ENCODE assay signal across 21 cellular contexts in genomic region chr10:48249763-48250351, GRCh38. TPM values are rescaled to one million over a fixed set of nuclear protein-coding genes. Genes with fewer than 3 reads are reported as not detected.
DNase-seq lines count a peak whose midpoint lies in the region; ATAC-seq, FAIRE-seq and TF ChIP-seq lines count a peak whose summit lies in the region.
"Had no signal": no experiment of that assay in that cellular context is flagged by ENCODE, and none has a peak within 500 bp of the region (broad histone marks: within the 10 kb centered on the region; RNA-seq: fewer than 3 reads in every experiment).

No MANE protein-coding gene starts in this region.

- 0 out of 4 replicates have a peak, but pooled peaks of 1 of the 2 experiments have one; percentile 4 for TF ChIP-seq RAD21 in K562 (CRISPR knock-in tag; conservative IDR thresholded peaks at IDR 0.05 in 1 of 2, IDR thresholded peaks at IDR 0.05 in 1 of 2)

- 4% methylated on average over 8 of the region's 8 CpGs for whole genome bisulfite sequencing in K562 (ENCODE audit: insufficient coverage, low coverage, missing lambda C conversion rate)

- no peaks in the 10 kb centered on the region for H3K4me1 ChIP-seq in DND-41 (ENCODE audit: insufficient read depth, low read length)
- 0 out of 5 replicates have a peak, but pooled peaks cover 0 to 3% of the 10 kb centered on the region in 2 experiments for H3K4me1 ChIP-seq in K562 (replicated peaks in 1 of 2; ENCODE audit: control insufficient read depth in 2 of 2, insufficient read depth in 2 of 2, low read length in 2 of 2)

- H3K27ac ChIP-seq in C4-2B (peak overlapping the region; percentile 82; the same call in 1 of the 2 replicates), DND-41 (ENCODE audit: low read length) (no peak overlapping the region), K562 (ENCODE audit: extremely low read depth, low read depth, low read length) (no peak overlapping the region)

- no peaks in the 10 kb centered on the region for H3K36me3 Mint-ChIP-seq in osteocyte (ENCODE audit: unreplicated experiment)
- no peaks in the 10 kb centered on the region for H3K36me3 Mint-ChIP-seq in activated CD4-positive, alpha-beta memory T cell treated with anti-CD3 and anti-CD28 coated beads for 36 hours
- H3K36me3 Mint-ChIP-seq: CD14-positive monocyte had no signal

- H3K27me3 Mint-ChIP-seq in osteocyte (ENCODE audit: unreplicated experiment): no peaks in the 10 kb centered on the region
- H3K27me3 Mint-ChIP-seq in activated CD4-positive, alpha-beta memory T cell treated with anti-CD3 and anti-CD28 coated beads for 36 hours: no peaks in the 10 kb centered on the region

- peak; percentile 32; the same call in 1 of the 3 replicates for ATAC-seq in DND-41 (ENCODE audit: insufficient read depth, low read depth)
- peak; percentile 79 for ATAC-seq in K562
- ATAC-seq in HG02870 (IDR thresholded peaks at IDR 0.05; ENCODE audit: unreplicated experiment): no peak
- ATAC-seq: GM23338, PC-3, SK-N-SH treated with all-trans-retinoic acid at 6 μM for 48 hours had no signal

- no peak overlapping the region for H2AFZ ChIP-seq in DND-41 (ENCODE audit: low read depth, low read length)
- H2AFZ ChIP-seq in K562 (ENCODE audit: low read depth, low read length): no peak overlapping the region
- H2AFZ ChIP-seq: GM23338 had no signal

- H3K27me3 ChIP-seq in DND-41 (ENCODE audit: insufficient read depth, low read length, poor library complexity) (no peaks in the 10 kb centered on the region), K562 (ENCODE audit: control insufficient read depth in 2 of 2, insufficient read depth in 2 of 2, low read length in 2 of 2) (peaks cover 13 to 61% of the 10 kb centered on the region in 2 experiments)

- no peaks in the 10 kb centered on the region for H3K79me2 ChIP-seq in DND-41 (ENCODE audit: insufficient read depth, low read length)
- H3K79me2 ChIP-seq in K562 (ENCODE audit: control insufficient read depth, insufficient read depth, low read length): no peaks in the 10 kb centered on the region

- H3K4me1 Mint-ChIP-seq in osteocyte (ENCODE audit: unreplicated experiment): peaks cover 9% of the 10 kb centered on the region
- no peaks in the 10 kb centered on the region for H3K4me1 Mint-ChIP-seq in activated CD4-positive, alpha-beta memory T cell treated with anti-CD3 and anti-CD28 coated beads for 36 hours (ENCODE audit: low read depth)

- CTCF ChIA-PET in K562 (lab: Yijun Ruan, JAX; ENCODE audit: low intra/inter-chr PET ratio): no interaction called here
- CTCF ChIA-PET in activated CD4-positive, alpha-beta memory T cell treated with anti-CD3 and anti-CD28 coated beads for 36 hours (lab: Charles Lee): no interaction called here

- in situ Hi-C loops in K562 (cut with MboI): no loop called here

- POLR2A ChIA-PET in K562 (lab: Yijun Ruan, JAX): no interaction called here
- POLR2A ChIA-PET in activated CD4-positive, alpha-beta memory T cell treated with anti-CD3 and anti-CD28 coated beads for 36 hours (lab: Charles Lee): no interaction called here

- no peak for FAIRE-seq in K562 (lab: Jason Lieb, UNC)
- FAIRE-seq: G401.6 had no signal

- no peak overlapping the region for H3K4me3 Mint-ChIP-seq in osteocyte (ENCODE audit: unreplicated experiment)
- no peak overlapping the region for H3K4me3 Mint-ChIP-seq in activated CD4-positive, alpha-beta memory T cell treated with anti-CD3 and anti-CD28 coated beads for 36 hours
- H3K4me3 Mint-ChIP-seq: CD14-positive monocyte, GM23338 had no signal

- no peak overlapping the region for H3K4me2 ChIP-seq in DND-41 (ENCODE audit: insufficient read depth, low read length)
- H3K4me2 ChIP-seq in K562 (ENCODE audit: insufficient read depth, low read length): no peak overlapping the region
- H3K4me2 ChIP-seq: GM23338 had no signal

- no peaks in the 10 kb centered on the region for H3K9me3 ChIP-seq in DND-41 (ENCODE audit: insufficient read depth, low read length, severe bottlenecking)
- no peaks in the 10 kb centered on the region for H3K9me3 ChIP-seq in K562 (replicated peaks; ENCODE audit: control insufficient read depth, insufficient read depth, low read depth, low read length)

- H3K9me3 Mint-ChIP-seq in osteocyte (ENCODE audit: unreplicated experiment): no peaks in the 10 kb centered on the region
- H3K9me3 Mint-ChIP-seq in activated CD4-positive, alpha-beta memory T cell treated with anti-CD3 and anti-CD28 coated beads for 36 hours: no peaks in the 10 kb centered on the region
- H3K9me3 Mint-ChIP-seq: CD14-positive monocyte had no signal

- H4K20me1 ChIP-seq in DND-41 (ENCODE audit: insufficient read depth, low read length) (no peaks in the 10 kb centered on the region), K562 (replicated peaks; ENCODE audit: control insufficient read depth, insufficient read depth, low read length) (no peaks in the 10 kb centered on the region)

- H3K27ac Mint-ChIP-seq in osteocyte (ENCODE audit: unreplicated experiment): no peak overlapping the region
- H3K27ac Mint-ChIP-seq in activated CD4-positive, alpha-beta memory T cell treated with anti-CD3 and anti-CD28 coated beads for 36 hours: no peak overlapping the region
- H3K27ac Mint-ChIP-seq: CD14-positive monocyte, GM23338 had no signal

- H3K9me1 ChIP-seq in K562 (ENCODE audit: control insufficient read depth, insufficient read depth, low read length): no peaks in the 10 kb centered on the region

- TF ChIP-seq CTCF in C4-2B (conservative IDR thresholded peaks at IDR 0.05) (no peak), DND-41 (IDR thresholded peaks at IDR 0.05; ENCODE audit: borderline replicate concordance, extremely low read depth, low read length, poor library complexity, severe bottlenecking) (no peak), K562 (IDR thresholded peaks at IDR 0.05 in 2 of 3, conservative IDR thresholded peaks at IDR 0.05 in 1 of 3; ENCODE audit: insufficient read depth in 2 of 3, low read depth in 1 of 3, low read length in 3 of 3) (no peak), osteocyte (IDR thresholded peaks at IDR 0.05) (no peak)

- no peak overlapping the region for H3K9ac ChIP-seq in DND-41 (ENCODE audit: low read depth, low read length)
- no peak overlapping the region for H3K9ac ChIP-seq in K562 (ENCODE audit: insufficient read depth in 1 of 2, low read depth in 2 of 2, low read length in 2 of 2)

- no peaks in the 10 kb centered on the region for H3K36me3 ChIP-seq in DND-41 (ENCODE audit: insufficient read depth, low read length)
- H3K36me3 ChIP-seq in K562 (ENCODE audit: control insufficient read depth, insufficient read depth, low read length): no peaks in the 10 kb centered on the region

- BruUV-seq in K562 (replicated peaks; lab: Mats Ljungman, UMichigan): no TSS peak

- DNase-seq in DND-41 (peak; percentile 3), K562 (ENCODE audit: extremely low read depth in 1 of 4, low spot score in 3 of 4) (peak in 1 of 4 experiments; percentile 20), osteocyte (ENCODE audit: extremely low spot score, unreplicated experiment) (peak; percentile 75), NCI-H2107 treated with DMSO at 0.1 percent for 48 hours (lab: John Stamatoyannopoulos, UW; ENCODE audit: unreplicated experiment) (no peak)
- DNase-seq in activated CD4-positive, alpha-beta memory T cell treated with anti-CD3 and anti-CD28 coated beads for 36 hours: no peak
- DNase-seq: AML-193, DMS79 treated with DMSO at 0.1 percent for 48 hours, NCI-H1048, NCI-H1436, NCI-H1930, NCI-H526, PC-3, RPMI8226, SIG-M5 had no signal

- no peak for TF ChIP-seq EP300 in K562 (IDR thresholded peaks at IDR 0.05; ENCODE audit: low read length)

- intact Hi-C loops in K562 (cut with micrococcal nuclease): no loop called here
- intact Hi-C loops in activated CD4-positive, alpha-beta memory T cell treated with anti-CD3 and anti-CD28 coated beads for 36 hours (cut with micrococcal nuclease): no loop called here

- H3K4me3 ChIP-seq in DND-41 (ENCODE audit: low read depth in 1 of 2, low read length in 2 of 2) (no peak overlapping the region), K562 (no peak overlapping the region)
- H3K4me3 ChIP-seq: GM23338 had no signal

- no peak for TF ChIP-seq POLR2A in K562 (conservative IDR thresholded peaks at IDR 0.05)

RNA-seq across cellular contexts. Expression of gene FRMPD2, which starts 24.6 kb away (rescaled TPM):
- 5.3 and 8.2 TPM in 2 replicates for total RNA-seq in K562 (2011; cell fraction: chromatin; rRNA removed; ENCODE audit: low replicate concordance)
- 2.5 and 2.8 TPM in 2 replicates for total RNA-seq in K562 (2011; cell fraction: nucleolus; rRNA removed)
- 1.8 and 5.3 TPM in 2 replicates for total RNA-seq in K562 (2011; cell fraction: nucleoplasm; rRNA removed)
- 0.24 and 0.27 TPM in 2 replicates for total RNA-seq in K562 (2014; rRNA removed)
- total RNA-seq in K562 (2014; rRNA removed; fragmentation: Illumina TruSeq; extraction: Trizol): 0.51 and 0.73 TPM in 2 replicates
- total RNA-seq in K562 (2015; rRNA removed; fragmentation: Illumina TruSeq; extraction: Trizol): 0.23 and 0.33 TPM in 2 replicates
- 0.38 and 0.44 TPM in 2 replicates for total RNA-seq in K562 (2021)
- polyA plus RNA-seq in K562 (2011; rRNA removed): 0.95 and 1.8 TPM in 2 replicates
- 0.16 and 0.50 TPM in 2 replicates for polyA plus RNA-seq in K562 (2011; cell fraction: cytosol; rRNA removed)
- polyA plus RNA-seq in K562 (2011; cell fraction: nucleus; rRNA removed): 3.3 and 3.8 TPM in 2 replicates
- polyA plus RNA-seq in K562 (2012): 0.55 and 1.3 TPM in 2 replicates
- 0.48 and 0.54 TPM in 2 replicates for polyA plus RNA-seq in K562 (2014; fragmentation: Illumina TruSeq; extraction: Trizol)
- under 1 TPM; 0.14 to 0.15 TPM for polyA plus RNA-seq in K562 (2014; fragmentation: Nextera tagmentation; extraction: Ambion mirVana)
- 0.12 and 0.19 TPM in 2 replicates for polyA plus RNA-seq in K562 (2014; rRNA removed)
- polyA minus RNA-seq in K562 (2011; rRNA and poly(A)+ RNA removed): 0.21 and 0.72 TPM in 2 replicates
- not detected in 2 replicates for polyA minus RNA-seq in K562 (2011; cell fraction: cytosol; rRNA and poly(A)+ RNA removed)
- polyA minus RNA-seq in K562 (2011; cell fraction: nucleus; rRNA and poly(A)+ RNA removed): 1.3 and 1.7 TPM in 2 replicates
- not detected in 2 replicates for total RNA-seq in osteocyte
- not detected for total RNA-seq in activated CD4-positive, alpha-beta memory T cell treated with anti-CD3 and anti-CD28 coated beads for 36 hours
- total RNA-seq: GM23338, M059J had no signal
- polyA plus RNA-seq: CD14-positive monocyte, GM23338 had no signal

RNA-seq across cellular contexts. Expression of gene MAPK8, which starts 56.6 kb away (rescaled TPM):
- 97.6 and 205 TPM in 2 replicates for total RNA-seq in K562 (2011; cell fraction: chromatin; rRNA removed; ENCODE audit: low replicate concordance)
- 32.9 and 40.0 TPM in 2 replicates for total RNA-seq in K562 (2011; cell fraction: nucleolus; rRNA removed)
- 81.8 and 108 TPM in 2 replicates for total RNA-seq in K562 (2011; cell fraction: nucleoplasm; rRNA removed)
- 40.1 and 44.7 TPM in 2 replicates for total RNA-seq in K562 (2014; rRNA removed)
- 72.9 and 92.4 TPM in 2 replicates for total RNA-seq in K562 (2014; rRNA removed; fragmentation: Illumina TruSeq; extraction: Trizol)
- 60.2 and 63.8 TPM in 2 replicates for total RNA-seq in K562 (2015; rRNA removed; fragmentation: Illumina TruSeq; extraction: Trizol)
- total RNA-seq in K562 (2021): 68.3 and 72.4 TPM in 2 replicates
- polyA plus RNA-seq in K562 (2011; rRNA removed): 110 and 159 TPM in 2 replicates
- 32.6 and 54.1 TPM in 2 replicates for polyA plus RNA-seq in K562 (2011; cell fraction: cytosol; rRNA removed)
- 60.4 and 79.1 TPM in 2 replicates for polyA plus RNA-seq in K562 (2011; cell fraction: nucleus; rRNA removed)
- polyA plus RNA-seq in K562 (2012): 43.5 and 52.0 TPM in 2 replicates
- polyA plus RNA-seq in K562 (2014; fragmentation: Illumina TruSeq; extraction: Trizol): 91.0 and 93.4 TPM in 2 replicates
- polyA plus RNA-seq in K562 (2014; fragmentation: Nextera tagmentation; extraction: Ambion mirVana): 1 to 10 TPM; 6.4 to 6.8 TPM
- polyA plus RNA-seq in K562 (2014; rRNA removed): 65.5 and 71.0 TPM in 2 replicates
- polyA minus RNA-seq in K562 (2011; rRNA and poly(A)+ RNA removed): 127 and 194 TPM in 2 replicates
- 45.0 and 46.1 TPM in 2 replicates for polyA minus RNA-seq in K562 (2011; cell fraction: cytosol; rRNA and poly(A)+ RNA removed)
- 58.6 and 104 TPM in 2 replicates for polyA minus RNA-seq in K562 (2011; cell fraction: nucleus; rRNA and poly(A)+ RNA removed)
- 57.1 and 57.9 TPM in 2 replicates for total RNA-seq in osteocyte
- total RNA-seq in activated CD4-positive, alpha-beta memory T cell treated with anti-CD3 and anti-CD28 coated beads for 36 hours: 10 to 100 TPM; 44.2 to 45.4 TPM

Comparison
In these comparisons a context has a peak if more than half of its experiments do, and no peak if none do; other contexts are left out.
1. DNase-seq: peak in DND-41 (single experiment) and osteocyte (single experiment); none in activated CD4-positive, alpha-beta memory T cell treated with anti-CD3 and anti-CD28 coated beads for 36 hours (single experiment) and NCI-H2107 treated with DMSO at 0.1 percent for 48 hours (single experiment).